In the genomic region with DNA sequence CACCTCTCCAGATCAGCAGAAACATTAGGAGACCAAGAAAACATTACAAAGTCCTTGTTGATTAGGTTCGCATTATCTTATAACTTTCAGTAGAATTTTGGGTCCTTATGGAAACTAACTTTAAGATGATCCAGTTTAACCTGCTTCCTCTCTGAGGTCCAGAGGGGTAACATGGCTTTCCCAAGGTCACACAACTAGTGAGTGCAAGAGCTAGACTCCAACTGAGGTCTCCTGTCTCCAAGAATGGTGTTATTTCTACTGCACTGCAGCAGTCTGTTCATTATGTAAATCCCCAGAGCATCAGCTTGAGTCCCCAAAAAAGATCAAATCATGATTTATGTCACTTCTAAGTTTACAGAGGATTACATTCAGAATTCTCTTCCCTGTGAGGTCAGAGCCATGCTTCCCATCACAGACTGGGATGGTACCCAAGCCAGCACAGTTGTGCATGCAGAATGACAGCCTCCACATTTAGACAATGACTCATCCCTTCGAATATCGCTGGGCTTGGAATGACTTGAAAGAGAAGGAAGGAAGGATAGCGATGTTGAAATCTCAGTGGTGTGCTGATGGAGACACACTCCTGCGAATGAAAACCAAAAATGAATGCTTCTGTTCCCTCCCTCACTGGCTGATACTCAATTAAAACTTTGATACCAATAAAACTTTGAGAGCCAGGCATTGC, we compare ENCODE assay signal across 10 cellular contexts.
DNase-seq lines count a peak whose midpoint lies in the region; ATAC-seq, FAIRE-seq and TF ChIP-seq lines count a peak whose summit lies in the region.
"Had no signal": no experiment of that assay in that cellular context is flagged by ENCODE, and none has a peak within 500 bp of the region (broad histone marks: within the 10 kb centered on the region; RNA-seq: fewer than 3 reads in every experiment).

No MANE protein-coding gene starts in this region.

- H3K4me1 ChIP-seq in breast epithelium (no peaks in the 10 kb centered on the region), adipocyte (ENCODE audit: control insufficient read depth, insufficient read depth, low read length) (peaks cover 12% of the 10 kb centered on the region), heart left ventricle (peaks cover 0 to 17% (median 0%) of the 10 kb centered on the region in 12 donors), HepG2 (ENCODE audit: insufficient read depth, low read length) (no peaks in the 10 kb centered on the region)

- H3K4me2 ChIP-seq in HepG2 (ENCODE audit: low read depth, low read length): no peak overlapping the region

- DNase-seq in MCF 10A (ENCODE audit: unreplicated experiment) (peak; percentile 91), breast epithelium (ENCODE audit: low spot score in 2 of 2) (no peak), adipocyte (ENCODE audit: low read depth) (peak; percentile 78), heart left ventricle (peak in 4 of 5 donors; percentile 33 to 63 (median 47)), superior temporal gyrus (ENCODE audit: extremely low spot score) (peak; percentile 84), HepG2 (ENCODE audit: low spot score) (no peak), mesenteric fat pad (ENCODE audit: low spot score) (no peak), retina (no peak)
- DNase-seq: erythroblast had no signal

- H3K27me3 ChIP-seq in breast epithelium (no peaks in the 10 kb centered on the region), adipocyte (replicated peaks; ENCODE audit: control insufficient read depth, insufficient read depth, low read length) (no peaks in the 10 kb centered on the region), heart left ventricle (no peaks in the 10 kb centered on the region), HepG2 (ENCODE audit: control insufficient read depth in 1 of 2, insufficient read depth in 2 of 2, low read length in 2 of 2) (peaks cover 0 to 4% of the 10 kb centered on the region in 2 experiments; a peak in 1 of 5 replicates)

- ATAC-seq in heart left ventricle (peak; percentile 94 to 97 (median 96)), HepG2 (no peak)

- H2AFZ ChIP-seq in HepG2 (ENCODE audit: low read length): no peak overlapping the region

- TF ChIP-seq EP300 in HepG2 (IDR thresholded peaks at IDR 0.05; ENCODE audit: low read depth in 2 of 2, low read length in 2 of 2) (no peak), HepG2 (CRISPR knock-in tag; IDR thresholded peaks at IDR 0.05; ENCODE audit: borderline replicate concordance) (no peak)

- in situ Hi-C loops in HepG2 (cut with HindIII; ENCODE audit: extremely low pct_ligation_motif_present, low pct_unique_long_range_greater_than_20kb): no loop called here

- no peaks in the 10 kb centered on the region for H3K27me3 Mint-ChIP-seq in MCF 10A (ENCODE audit: insufficient read depth, unreplicated experiment)

- H3K4me3 Mint-ChIP-seq in MCF 10A (ENCODE audit: unreplicated experiment): no peak overlapping the region

- H3K9me3 ChIP-seq in breast epithelium: peaks cover 0 to 14% of the 10 kb centered on the region in 2 donors
- peaks cover 16% of the 10 kb centered on the region for H3K9me3 ChIP-seq in adipocyte (ENCODE audit: control insufficient read depth, low read length)
- H3K9me3 ChIP-seq in heart left ventricle: peaks cover 0 to 16% (median 10%) of the 10 kb centered on the region in 12 donors
- H3K9me3 ChIP-seq in HepG2 (ENCODE audit: low read length): peaks cover 12% of the 10 kb centered on the region

- no TSS peak for BruUV-seq in MCF 10A (replicated peaks; lab: Mats Ljungman, UMichigan)
- no TSS peak for BruUV-seq in HepG2 (replicated peaks; lab: Mats Ljungman, UMichigan)

- H3K27ac ChIP-seq in breast epithelium: no peak overlapping the region
- peak overlapping the region in 1 of 12 donors; percentile 4 for H3K27ac ChIP-seq in heart left ventricle
- no peak overlapping the region for H3K27ac ChIP-seq in HepG2 (ENCODE audit: extremely low read length, insufficient read depth, low read length)

- H3K9ac ChIP-seq in adipocyte (ENCODE audit: low read length) (no peak overlapping the region), HepG2 (ENCODE audit: insufficient read depth, low read depth, low read length) (no peak overlapping the region)

- peaks cover 14% of the 10 kb centered on the region for H3K9me3 Mint-ChIP-seq in MCF 10A (ENCODE audit: unreplicated experiment)

- TF ChIP-seq POLR2A in breast epithelium (IDR thresholded peaks at IDR 0.05): no peak
- TF ChIP-seq POLR2A in heart left ventricle (IDR thresholded peaks at IDR 0.05): no peak
- TF ChIP-seq POLR2A in HepG2 (IDR thresholded peaks at IDR 0.05; ENCODE audit: insufficient read depth in 1 of 2, low read depth in 2 of 2, low read length in 2 of 2): no peak

- WGBS in heart left ventricle, 4 donors: 22 to 39% (median 31%) methylated on average over 5 of the region's 5 CpGs
- WGBS in HepG2 (ENCODE audit: low lambda C conversion rate): 9% methylated on average over 5 of the region's 5 CpGs

- no peak overlapping the region for H3K4me3 ChIP-seq in breast epithelium
- H3K4me3 ChIP-seq in adipocyte (ENCODE audit: low read length): no peak overlapping the region
- H3K4me3 ChIP-seq in heart left ventricle: no peak overlapping the region
- no peak overlapping the region for H3K4me3 ChIP-seq in HepG2 (replicated peaks in 1 of 3; ENCODE audit: insufficient read depth in 1 of 3, low read depth in 2 of 3, low read length in 3 of 3)

- CTCF ChIA-PET in MCF 10A (lab: Yijun Ruan, JAX): no interaction called here
- CTCF ChIA-PET in HepG2 (lab: Yijun Ruan, JAX; ENCODE audit: low intra/inter-chr PET ratio, low total read pairs): no interaction called here

- H3K36me3 ChIP-seq in breast epithelium (no peaks in the 10 kb centered on the region), adipocyte (ENCODE audit: control insufficient read depth, insufficient read depth, low read length, severe bottlenecking) (no peaks in the 10 kb centered on the region), heart left ventricle (no peaks in the 10 kb centered on the region), HepG2 (replicated peaks in 1 of 2; ENCODE audit: control insufficient read depth in 1 of 2, insufficient read depth in 2 of 2, low read length in 2 of 2) (no peaks in the 10 kb centered on the region)

- H3K36me3 Mint-ChIP-seq in MCF 10A (ENCODE audit: insufficient read depth, unreplicated experiment): peaks cover 6% of the 10 kb centered on the region

- no peak for FAIRE-seq in HepG2 (lab: Jason Lieb, UNC)
- FAIRE-seq: TTC549 had no signal

- TF ChIP-seq CTCF in MCF 10A (IDR thresholded peaks at IDR 0.05; ENCODE audit: unreplicated experiment): no peak
- TF ChIP-seq CTCF in breast epithelium (IDR thresholded peaks at IDR 0.05): no peak
- TF ChIP-seq CTCF in heart left ventricle (IDR thresholded peaks at IDR 0.05): no peak
- no peak for TF ChIP-seq CTCF in HepG2 (CRISPR knock-in tag; IDR thresholded peaks at IDR 0.05)

- peaks cover 37% of the 10 kb centered on the region for H3K4me1 Mint-ChIP-seq in MCF 10A (ENCODE audit: insufficient read depth, unreplicated experiment)

- no peak overlapping the region for H3K27ac Mint-ChIP-seq in MCF 10A (ENCODE audit: low read depth, unreplicated experiment)

- H4K20me1 ChIP-seq in HepG2 (ENCODE audit: insufficient read depth, low read length): no peaks in the 10 kb centered on the region

- no peak for TF ChIP-seq RAD21 in HepG2 (CRISPR knock-in tag; IDR thresholded peaks at IDR 0.05)

- POLR2A ChIA-PET in MCF 10A (lab: Yijun Ruan, JAX) (interaction anchor here (0.6 kb wide), 1 partner anchor 1674 kb away, joined by 3 read pairs; no protein-coding TSS in a partner anchor), HepG2 (lab: Yijun Ruan, JAX) (no interaction called here)

- H3K79me2 ChIP-seq in HepG2 (ENCODE audit: insufficient read depth, low read length): no peaks in the 10 kb centered on the region

- intact Hi-C loops in MCF 10A (cut with micrococcal nuclease): loop anchor here (10.0 kb wide), 1 partner anchor 695 kb away; no protein-coding TSS in a partner anchor
- intact Hi-C loops in breast epithelium (cut with DNase I; ENCODE audit: low total_unique reads): no loop called here
- intact Hi-C loops in heart left ventricle (cut with DNase I): no loop called here
- intact Hi-C loops in HepG2 (cut with micrococcal nuclease; ENCODE audit: unreplicated experiment): no loop called here

TF ChIP-seq in HepG2, 621 proteins besides CTCF, POLR2A, EP300 and RAD21 (continues in another document):
- TF ChIP-seq KLF12 (CRISPR knock-in tag; IDR thresholded peaks at IDR 0.05; ENCODE audit: borderline replicate concordance) (no peak), ZNF558 (CRISPR knock-in tag; IDR thresholded peaks at IDR 0.05; ENCODE audit: borderline replicate concordance) (no peak), NR2F2 (IDR thresholded peaks at IDR 0.05; ENCODE audit: borderline replicate concordance, low read depth) (no peak)
- TF ChIP-seq, protein P1, sequence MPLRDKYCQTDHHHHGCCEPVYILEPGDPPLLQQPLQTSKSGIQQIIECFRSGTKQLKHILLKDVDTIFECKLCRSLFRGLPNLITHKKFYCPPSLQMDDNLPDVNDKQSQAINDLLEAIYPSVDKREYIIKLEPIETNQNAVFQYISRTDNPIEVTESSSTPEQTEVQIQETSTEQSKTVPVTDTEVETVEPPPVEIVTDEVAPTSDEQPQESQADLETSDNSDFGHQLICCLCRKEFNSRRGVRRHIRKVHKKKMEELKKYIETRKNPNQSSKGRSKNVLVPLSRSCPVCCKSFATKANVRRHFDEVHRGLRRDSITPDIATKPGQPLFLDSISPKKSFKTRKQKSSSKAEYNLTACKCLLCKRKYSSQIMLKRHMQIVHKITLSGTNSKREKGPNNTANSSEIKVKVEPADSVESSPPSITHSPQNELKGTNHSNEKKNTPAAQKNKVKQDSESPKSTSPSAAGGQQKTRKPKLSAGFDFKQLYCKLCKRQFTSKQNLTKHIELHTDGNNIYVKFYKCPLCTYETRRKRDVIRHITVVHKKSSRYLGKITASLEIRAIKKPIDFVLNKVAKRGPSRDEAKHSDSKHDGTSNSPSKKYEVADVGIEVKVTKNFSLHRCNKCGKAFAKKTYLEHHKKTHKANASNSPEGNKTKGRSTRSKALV (CRISPR knock-in tag; IDR thresholded peaks at IDR 0.05): no peak

Comparison
In these comparisons a context has a peak if more than half of its experiments do, and no peak if none do; other contexts are left out.
1. DNase-seq: peak in MCF 10A (single experiment), adipocyte (single experiment), heart left ventricle (4 of 5) and superior temporal gyrus (single experiment); none in breast epithelium (0 of 2), HepG2 (single experiment), mesenteric fat pad (single experiment) and retina (single experiment).